In genomic region chr3:128466840-128467541, GRCh38 we compare ENCODE assay signal across 23 cellular contexts. TPM values are rescaled to one million over a fixed set of nuclear protein-coding genes. Genes with fewer than 3 reads are reported as not detected.
DNase-seq lines count a peak whose midpoint lies in the region; ATAC-seq and TF ChIP-seq lines count a peak whose summit lies in the region.
"Had no signal": no experiment of that assay in that cellular context is flagged by ENCODE, and none has a peak within 500 bp of the region (broad histone marks: within the 10 kb centered on the region; RNA-seq: fewer than 3 reads in every experiment).

Gene DNAJB8, minus strand, starts transcription at chr3:128466890. Its CDS starts 3,645 bp downstream, at chr3:128463245.

- TF ChIP-seq CTCF in endothelial cell (IDR thresholded peaks at IDR 0.05; ENCODE audit: unreplicated experiment) (no peak), coronary artery (IDR thresholded peaks at IDR 0.05) (no peak)

- peak; percentile 59 for DNase-seq in stimulated activated CD4-positive, alpha-beta T cell treated with anti-CD3 and anti-CD28 coated beads, Interleukin-2, amount 100 ng/mL, for 4 hours (ENCODE audit: low read depth)
- no peak for DNase-seq in stimulated activated CD4-positive, alpha-beta T cell treated with anti-CD3 and anti-CD28 coated beads, Interleukin-15, amount 100 ng/mL, for 24 hours
- peak; percentile 59 for DNase-seq in activated CD4-positive, alpha-beta memory T cell treated with anti-CD3 and anti-CD28 coated beads for 36 hours
- DNase-seq in endothelial cell (ENCODE audit: low spot score), result no peak
- no peak for DNase-seq in stimulated activated naive CD8-positive, alpha-beta T cell treated with anti-CD3 and anti-CD28 coated beads, Interleukin-15, amount 100 ng/mL, for 72 hours
- no peak for DNase-seq in coronary artery (ENCODE audit: low spot score)
- DNase-seq in GOT3 (lab: John Stamatoyannopoulos, UW), result no peak
- DNase-seq: AML-193; DMS 273 treated with DMSO at 0.1 percent for 48 hours; effector CD4-positive, alpha-beta T cell; heart right ventricle; islet precursor cell; MV-4-11; NCI-H2029 treated with DMSO at 0.1 percent for 48 hours; NCI-H510A treated with DMSO at 0.1 percent for 48 hours; SHP77 had no signal

- peaks cover 9% of the 10 kb centered on the region for H3K4me1 Mint-ChIP-seq in activated CD4-positive, alpha-beta memory T cell treated with anti-CD3 and anti-CD28 coated beads for 36 hours (ENCODE audit: low read depth)
- H3K4me1 Mint-ChIP-seq in endothelial cell (ENCODE audit: unreplicated experiment), result peaks cover 8% of the 10 kb centered on the region
- H3K4me1 Mint-ChIP-seq in stimulated activated naive CD8-positive, alpha-beta T cell treated with anti-CD3 and anti-CD28 coated beads, Interleukin-15, amount 100 ng/mL, for 72 hours, result peaks cover 6% of the 10 kb centered on the region

- intact Hi-C loops in activated CD4-positive, alpha-beta memory T cell treated with anti-CD3 and anti-CD28 coated beads for 36 hours (cut with micrococcal nuclease), result loop anchor here (2.0 kb wide), 1 partner anchor 22 kb away; no protein-coding TSS in a partner anchor

- CTCF ChIA-PET in activated CD4-positive, alpha-beta memory T cell treated with anti-CD3 and anti-CD28 coated beads for 36 hours (lab: Charles Lee), result no interaction called here

- peaks cover 21% of the 10 kb centered on the region for H3K27me3 Mint-ChIP-seq in activated CD4-positive, alpha-beta memory T cell treated with anti-CD3 and anti-CD28 coated beads for 36 hours
- H3K27me3 Mint-ChIP-seq in endothelial cell (ENCODE audit: unreplicated experiment), result peaks cover 17% of the 10 kb centered on the region
- H3K27me3 Mint-ChIP-seq in stimulated activated naive CD8-positive, alpha-beta T cell treated with anti-CD3 and anti-CD28 coated beads, Interleukin-15, amount 100 ng/mL, for 72 hours, result peaks cover 54% of the 10 kb centered on the region

- H3K4me3 Mint-ChIP-seq in activated CD4-positive, alpha-beta memory T cell treated with anti-CD3 and anti-CD28 coated beads for 36 hours, result no peak within 1 kb of the TSS
- H3K4me3 Mint-ChIP-seq in endothelial cell (ENCODE audit: unreplicated experiment), result peak within 1 kb of the TSS; percentile 80
- H3K4me3 Mint-ChIP-seq in stimulated activated naive CD8-positive, alpha-beta T cell treated with anti-CD3 and anti-CD28 coated beads, Interleukin-15, amount 100 ng/mL, for 72 hours, result no peak within 1 kb of the TSS
- H3K4me3 Mint-ChIP-seq: memory B cell had no signal

- ATAC-seq in stimulated activated naive CD8-positive, alpha-beta T cell treated with anti-CD3 and anti-CD28 coated beads, Interleukin-15, amount 100 ng/mL, for 72 hours, result peak; percentile 67
- ATAC-seq in HG02852 (IDR thresholded peaks at IDR 0.05; ENCODE audit: unreplicated experiment), result no peak
- ATAC-seq: HCT116 had no signal

- H3K27ac Mint-ChIP-seq in activated CD4-positive, alpha-beta memory T cell treated with anti-CD3 and anti-CD28 coated beads for 36 hours, result no peak within 1 kb of the TSS
- H3K27ac Mint-ChIP-seq in endothelial cell (ENCODE audit: unreplicated experiment), result peak within 1 kb of the TSS; percentile 54
- no peak within 1 kb of the TSS for H3K27ac Mint-ChIP-seq in stimulated activated naive CD8-positive, alpha-beta T cell treated with anti-CD3 and anti-CD28 coated beads, Interleukin-15, amount 100 ng/mL, for 72 hours
- H3K27ac Mint-ChIP-seq: memory B cell had no signal

- H3K27ac ChIP-seq in coronary artery, result no peak within 1 kb of the TSS
- H3K27ac ChIP-seq: cardiac muscle cell, heart right ventricle had no signal

- no peaks in the 10 kb centered on the region for H3K36me3 Mint-ChIP-seq in activated CD4-positive, alpha-beta memory T cell treated with anti-CD3 and anti-CD28 coated beads for 36 hours
- H3K36me3 Mint-ChIP-seq in endothelial cell (ENCODE audit: low read depth, unreplicated experiment), result peaks cover 12% of the 10 kb centered on the region
- H3K36me3 Mint-ChIP-seq: memory B cell had no signal

- no peak within 1 kb of the TSS for H3K4me3 ChIP-seq in coronary artery
- H3K4me3 ChIP-seq: cardiac muscle cell, heart right ventricle had no signal

- POLR2A ChIA-PET in activated CD4-positive, alpha-beta memory T cell treated with anti-CD3 and anti-CD28 coated beads for 36 hours (lab: Charles Lee), result no interaction called here

- no peaks in the 10 kb centered on the region for H3K9me3 Mint-ChIP-seq in activated CD4-positive, alpha-beta memory T cell treated with anti-CD3 and anti-CD28 coated beads for 36 hours
- no peaks in the 10 kb centered on the region for H3K9me3 Mint-ChIP-seq in endothelial cell (ENCODE audit: unreplicated experiment)
- no peaks in the 10 kb centered on the region for H3K9me3 Mint-ChIP-seq in stimulated activated naive CD8-positive, alpha-beta T cell treated with anti-CD3 and anti-CD28 coated beads, Interleukin-15, amount 100 ng/mL, for 72 hours

RNA-seq across cellular contexts. Expression of gene DNAJB8, which starts in this region (rescaled TPM):
- total RNA-seq in activated CD4-positive, alpha-beta memory T cell treated with anti-CD3 and anti-CD28 coated beads for 36 hours, result not detected
- total RNA-seq in endothelial cell (ENCODE audit: unreplicated experiment), result not detected
- total RNA-seq: cardiac muscle cell; fibroblast of lung; heart right ventricle; pulmonary artery endothelial cell; T-helper 2 cell treated with Interferon-gamma antibody and Interleukin-4, amounts not matched to agents 100 ng/mL and 5 ng/mL, for 36 hours had no signal

Comparison
In these comparisons a context has a peak if more than half of its experiments do, and no peak if none do; other contexts are left out.
1. Peak in DNase-seq in activated CD4-positive, alpha-beta memory T cell treated with anti-CD3 and anti-CD28 coated beads for 36 hours; RNA of the gene not detected or under 1 TPM.